9 cellular contexts compared by ENCODE assay signal in the genomic region with DNA sequence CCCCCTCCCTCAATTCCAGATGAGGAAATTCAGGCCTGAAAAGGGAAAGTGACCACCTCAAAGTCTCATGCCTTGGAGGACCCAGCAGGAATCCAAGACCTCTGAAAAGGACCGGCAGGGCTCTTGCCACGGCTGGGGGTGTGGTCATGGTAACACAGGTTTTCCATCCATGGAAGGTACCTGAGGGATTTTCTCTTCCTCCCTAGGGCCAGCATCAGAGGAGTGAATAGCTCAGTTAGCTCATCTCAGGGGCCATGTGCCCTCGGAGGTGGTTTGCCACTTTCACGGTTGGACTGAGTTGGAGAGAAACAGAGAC. TPM values are rescaled to one million over a fixed set of nuclear protein-coding genes. Genes with fewer than 3 reads are reported as not detected.
A peak's percentile ranks its signal among the peaks of the same experiment; 100 is the strongest.
DNase-seq lines count a peak whose midpoint lies in the region; ATAC-seq and TF ChIP-seq lines count a peak whose summit lies in the region.
"Had no signal": no experiment of that assay in that cellular context is flagged by ENCODE, and none has a peak within 500 bp of the region (broad histone marks: within the 10 kb centered on the region; RNA-seq: fewer than 3 reads in every experiment).

No MANE protein-coding gene starts in this region.

- WGBS in lower leg skin, 2 donors = 7 to 27% methylated on average over 4 of the region's 4 CpGs

- no peaks in the 10 kb centered on the region for H3K36me3 Mint-ChIP-seq in activated CD8-positive, alpha-beta T cell treated with anti-CD3 and anti-CD28 coated beads for 36 hours (ENCODE audit: low read depth)
- H3K36me3 Mint-ChIP-seq in mesothelial cell of epicardium = no peaks in the 10 kb centered on the region

- H3K4me1 ChIP-seq in left ventricle myocardium inferior = peaks cover 46% of the 10 kb centered on the region
- peaks cover 0 to 11% of the 10 kb centered on the region in 2 donors for H3K4me1 ChIP-seq in uterus

- intact Hi-C loops in left ventricle myocardium inferior (cut with micrococcal nuclease) = no loop called here
- intact Hi-C loops in Right ventricle myocardium superior (cut with DNase I) = loop anchor here (2.0 kb wide), 1 partner anchor 49 kb away; no protein-coding TSS in a partner anchor
- intact Hi-C loops in activated CD8-positive, alpha-beta T cell treated with anti-CD3 and anti-CD28 coated beads for 36 hours (cut with micrococcal nuclease) = no loop called here
- intact Hi-C loops in lower leg skin (cut with DNase I; ENCODE audit: low total_unique reads) = no loop called here
- intact Hi-C loops in uterus (cut with DNase I; ENCODE audit: low total_unique reads) = no loop called here

- POLR2A ChIA-PET in activated CD8-positive, alpha-beta T cell treated with anti-CD3 and anti-CD28 coated beads for 36 hours (lab: Charles Lee) = interaction anchor here (1.0 to 1.5 kb wide), 4 partner anchors 15 to 48 kb away, joined by 3 read pairs; no protein-coding TSS in a partner anchor

- no peaks in the 10 kb centered on the region for H3K9me3 ChIP-seq in left ventricle myocardium inferior (replicated peaks)
- H3K9me3 ChIP-seq in uterus = no peaks in the 10 kb centered on the region

- H3K27ac ChIP-seq in left ventricle myocardium inferior (replicated peaks) = peak overlapping the region; percentile 80
- H3K27ac ChIP-seq in uterus = peak overlapping the region in 1 of 2 donors; percentile 60

- TF ChIP-seq CTCF in left ventricle myocardium inferior (IDR thresholded peaks at IDR 0.05; ENCODE audit: borderline replicate concordance) (no peak), lower leg skin (IDR thresholded peaks at IDR 0.05) (no peak), uterus (IDR thresholded peaks at IDR 0.05) (no peak), mesothelial cell of epicardium (IDR thresholded peaks at IDR 0.05; ENCODE audit: unreplicated experiment) (no peak)
- no peak for TF ChIP-seq CTCF in activated CD8-positive, alpha-beta T cell treated with anti-CD3 and anti-CD28 coated beads for 36 hours (IDR thresholded peaks at IDR 0.05)

- CTCF ChIA-PET in activated CD8-positive, alpha-beta T cell treated with anti-CD3 and anti-CD28 coated beads for 36 hours (lab: Charles Lee) = interaction anchor here (0.5 to 3.7 kb wide), 7 partner anchors 22 to 741 kb away, joined by 3 to 27 read pairs (median 3); no protein-coding TSS in a partner anchor

- H3K4me3 Mint-ChIP-seq in activated CD8-positive, alpha-beta T cell treated with anti-CD3 and anti-CD28 coated beads for 36 hours = peak overlapping the region; percentile 81
- no peak overlapping the region for H3K4me3 Mint-ChIP-seq in mesothelial cell of epicardium

- H3K27me3 Mint-ChIP-seq in activated CD8-positive, alpha-beta T cell treated with anti-CD3 and anti-CD28 coated beads for 36 hours = peaks cover 57% of the 10 kb centered on the region
- H3K27me3 Mint-ChIP-seq in mesothelial cell of epicardium (ENCODE audit: low read depth) = peaks cover 63% of the 10 kb centered on the region

- no peak for ATAC-seq in Right ventricle myocardium superior (ENCODE audit: poor library complexity)
- no peak for ATAC-seq in activated CD8-positive, alpha-beta T cell treated with anti-CD3 and anti-CD28 coated beads for 36 hours

- peaks cover 52% of the 10 kb centered on the region for H3K27me3 ChIP-seq in left ventricle myocardium inferior (ENCODE audit: low read depth)
- no peaks in the 10 kb centered on the region for H3K27me3 ChIP-seq in uterus

- DNase-seq in left ventricle myocardium inferior (no peak), Right ventricle myocardium superior (no peak), lower leg skin (ENCODE audit: low spot score in 2 of 2) (no peak), uterus (no peak), NCI-H2171 (lab: John Stamatoyannopoulos, UW) (no peak), mesothelial cell of epicardium (ENCODE audit: low spot score in 2 of 2, unreplicated experiment in 2 of 2) (no peak), iPS-NIHi11 (ENCODE audit: low spot score) (no peak)
- peak; percentile 29 for DNase-seq in activated CD8-positive, alpha-beta T cell treated with anti-CD3 and anti-CD28 coated beads for 36 hours

- no peak overlapping the region for H3K27ac Mint-ChIP-seq in activated CD8-positive, alpha-beta T cell treated with anti-CD3 and anti-CD28 coated beads for 36 hours
- no peak overlapping the region for H3K27ac Mint-ChIP-seq in mesothelial cell of epicardium

- no peaks in the 10 kb centered on the region for H3K9me3 Mint-ChIP-seq in activated CD8-positive, alpha-beta T cell treated with anti-CD3 and anti-CD28 coated beads for 36 hours
- no peaks in the 10 kb centered on the region for H3K9me3 Mint-ChIP-seq in mesothelial cell of epicardium

- H3K4me3 ChIP-seq in left ventricle myocardium inferior (peak overlapping the region; percentile 76), lower leg skin (ENCODE audit: low read depth, poor library complexity, severe bottlenecking) (peak overlapping the region; percentile 49), uterus (peak overlapping the region; percentile 26 to 41)

- H3K36me3 ChIP-seq in left ventricle myocardium inferior (no peaks in the 10 kb centered on the region), uterus (no peaks in the 10 kb centered on the region)

- H3K4me1 Mint-ChIP-seq in activated CD8-positive, alpha-beta T cell treated with anti-CD3 and anti-CD28 coated beads for 36 hours (ENCODE audit: low read depth) = peaks cover 66% of the 10 kb centered on the region
- no peaks in the 10 kb centered on the region for H3K4me1 Mint-ChIP-seq in mesothelial cell of epicardium

- TF ChIP-seq POLR2A in lower leg skin (IDR thresholded peaks at IDR 0.05) = no peak
- no peak for TF ChIP-seq POLR2A in uterus (IDR thresholded peaks at IDR 0.05)

RNA-seq across cellular contexts. Expression of a gene that starts 1.3 kb away (rescaled TPM):
- total RNA-seq in left ventricle myocardium inferior = 9.4 TPM
- 7.9 TPM for total RNA-seq in Right ventricle myocardium superior
- total RNA-seq in activated CD8-positive, alpha-beta T cell treated with anti-CD3 and anti-CD28 coated beads for 36 hours = 1 to 10 TPM; 4.4 to 5.3 TPM
- 10 to 100 TPM; 14.0 to 20.1 (median 17.9) TPM for total RNA-seq in lower leg skin
- 10 to 100 TPM in 2 of 4 donors, 1 to 10 TPM in 2; 7.1 to 48.3 (median 18.8) TPM for total RNA-seq in uterus
- total RNA-seq in mesothelial cell of epicardium = 0.20 TPM in 2 of 3 replicates, not detected in the other

RNA-seq across cellular contexts. Expression of a gene that starts 59.7 kb away (rescaled TPM):
- total RNA-seq in left ventricle myocardium inferior = 0.22 TPM
- total RNA-seq in Right ventricle myocardium superior = 0.19 TPM
- not detected for total RNA-seq in activated CD8-positive, alpha-beta T cell treated with anti-CD3 and anti-CD28 coated beads for 36 hours
- total RNA-seq in lower leg skin = under 1 TPM in 2 of 4 donors, not detected in 2; 0.19 TPM
- total RNA-seq in uterus = 1 to 10 TPM in 2 of 4 donors, under 1 TPM in 1, not detected in 1; 0.29 to 8.0 (median 7.6) TPM
- total RNA-seq in mesothelial cell of epicardium = 9.5 to 9.9 TPM (median 9.8 TPM) in 3 replicates
- total RNA-seq: T-helper 2 cell treated with Interferon-gamma antibody and Interleukin-4, amounts not matched to agents 100 ng/mL and 5 ng/mL, for 36 hours had no signal
